ENCODE assay signal across 11 cellular contexts in the genomic region with DNA sequence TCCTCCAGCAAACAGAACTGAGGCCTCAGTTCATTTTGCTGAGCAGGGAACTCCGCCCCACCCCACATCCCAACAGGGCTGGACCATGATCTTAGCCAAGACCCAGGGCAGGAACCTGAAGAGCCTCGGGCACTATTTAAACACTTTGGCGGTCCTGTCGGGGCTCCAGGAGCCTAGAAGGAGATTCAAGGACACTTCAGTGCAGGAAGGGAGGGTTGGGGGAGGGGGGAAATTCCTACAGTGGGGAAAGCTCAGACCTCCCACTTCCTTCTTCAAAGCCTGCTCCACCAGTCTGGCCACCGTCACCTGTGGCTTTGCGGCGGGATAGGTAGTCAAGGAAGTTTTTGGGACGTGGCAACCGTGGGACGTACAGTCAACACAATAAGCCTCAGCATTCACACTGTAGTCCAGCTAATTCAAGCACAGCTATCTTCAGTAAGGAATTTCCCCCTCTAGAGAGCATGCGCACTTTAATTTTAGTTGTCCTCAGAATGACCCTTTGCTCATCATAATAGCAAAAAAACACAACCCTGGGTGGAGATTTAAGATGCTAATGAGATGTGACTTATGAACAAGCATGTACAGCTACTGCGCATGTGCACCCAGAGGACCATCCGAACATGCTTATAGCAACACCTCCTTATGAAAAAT. TPM values are rescaled to one million over a fixed set of nuclear protein-coding genes. Genes with fewer than 3 reads are reported as not detected.
DNase-seq lines count a peak whose midpoint lies in the region; ATAC-seq and TF ChIP-seq lines count a peak whose summit lies in the region.
"Had no signal": no experiment of that assay in that cellular context is flagged by ENCODE, and none has a peak within 500 bp of the region (broad histone marks: within the 10 kb centered on the region; RNA-seq: fewer than 3 reads in every experiment).

No MANE protein-coding gene starts in this region.

- peaks cover 34% of the 10 kb centered on the region for H3F3A ChIP-seq in PC-9 (ENCODE audit: insufficient read depth, low read depth)

- no peak overlapping the region for H3K27ac Mint-ChIP-seq in activated T-helper 17 cell treated with anti-CD3 and anti-CD28 coated beads, Interleukin-2, amount 50 U/mL, for 72 hours
- H3K27ac Mint-ChIP-seq: CD8-positive, alpha-beta T cell had no signal

- no peak overlapping the region for H3K23ac ChIP-seq in mesendoderm (ENCODE audit: low read length)

- peak overlapping the region; percentile 70 for H3K4me2 ChIP-seq in PC-9
- H3K4me2 ChIP-seq in mesendoderm (ENCODE audit: low read length), result no peak overlapping the region

- H2AK5ac ChIP-seq in mesendoderm (ENCODE audit: low read length), result no peak overlapping the region

- no peaks in the 10 kb centered on the region; the same call in 1 of the 2 replicates for H3K9me3 ChIP-seq in PC-9 (ENCODE audit: insufficient read depth, low read depth)
- H3K9me3 ChIP-seq in esophagus muscularis mucosa, result no peaks in the 10 kb centered on the region

- no peaks in the 10 kb centered on the region for H3K79me1 ChIP-seq in mesendoderm (ENCODE audit: low read length)

- no peak for TF ChIP-seq POLR2A in esophagus muscularis mucosa (IDR thresholded peaks at IDR 0.05; ENCODE audit: low read depth)

- WGBS in esophagus muscularis mucosa, result 72% methylated on average over 11 of the region's 13 CpGs
- no CpG with 5 or more reads among the region's 13 CpGs for WGBS in mesendoderm (ENCODE audit: extremely low coverage, insufficient coverage, low lambda C conversion rate)

- H3K4me3 Mint-ChIP-seq in activated T-helper 17 cell treated with anti-CD3 and anti-CD28 coated beads, Interleukin-2, amount 50 U/mL, for 72 hours, result no peak overlapping the region
- H3K4me3 Mint-ChIP-seq: CD8-positive, alpha-beta T cell; nephron progenitor cell had no signal

- H3K9me3 Mint-ChIP-seq in activated T-helper 17 cell treated with anti-CD3 and anti-CD28 coated beads, Interleukin-2, amount 50 U/mL, for 72 hours, result no peaks in the 10 kb centered on the region

- no peak overlapping the region for H3K9ac ChIP-seq in mesendoderm (ENCODE audit: low read length)

- no peak overlapping the region for H3K56ac ChIP-seq in mesendoderm (ENCODE audit: low read length)

- no peaks in the 10 kb centered on the region for H3K27me3 ChIP-seq in PC-9 (ENCODE audit: insufficient read depth, low read depth)
- H3K27me3 ChIP-seq in esophagus muscularis mucosa, result no peaks in the 10 kb centered on the region
- H3K27me3 ChIP-seq in mesendoderm (ENCODE audit: insufficient read depth, low read length, poor library complexity), result no peaks in the 10 kb centered on the region

- H3K36me3 Mint-ChIP-seq in activated T-helper 17 cell treated with anti-CD3 and anti-CD28 coated beads, Interleukin-2, amount 50 U/mL, for 72 hours (ENCODE audit: low read depth), result no peaks in the 10 kb centered on the region
- H3K36me3 Mint-ChIP-seq: CD8-positive, alpha-beta T cell had no signal

- no peak overlapping the region for H2BK5ac ChIP-seq in mesendoderm (ENCODE audit: low read length)

- DNase-seq in PC-9 (peak; percentile 93 to 95), esophagus muscularis mucosa (ENCODE audit: extremely low spot score) (peak; percentile 77), mesendoderm (peak; percentile 68), stromal cell of bone marrow (ENCODE audit: low read depth) (peak; percentile 31), NCI-H146 treated with DMSO at 0.1 percent for 48 hours (lab: John Stamatoyannopoulos, UW; ENCODE audit: unreplicated experiment) (no peak), KG1 (lab: John Stamatoyannopoulos, UW) (no peak)
- no peak for DNase-seq in stimulated activated CD8-positive, alpha-beta memory T cell treated with anti-CD3 and anti-CD28 coated beads, Interleukin-4, amount 100 ng/mL, for 48 hours
- DNase-seq: activated CD8-positive, alpha-beta memory T cell treated with anti-CD3 and anti-CD28 coated beads for 24 hours; CD8-positive, alpha-beta T cell; nephron progenitor cell had no signal

- no peaks in the 10 kb centered on the region for H3K9me2 ChIP-seq in PC-9 (ENCODE audit: insufficient read depth)

- H2AFZ ChIP-seq in PC-9, result no peak overlapping the region; the same call in 1 of the 2 replicates

- peaks cover 42% of the 10 kb centered on the region for H3K4me1 ChIP-seq in PC-9 (replicated peaks; ENCODE audit: insufficient read depth)
- peaks cover 21 to 32% (median 27%) of the 10 kb centered on the region in 4 donors for H3K4me1 ChIP-seq in esophagus muscularis mucosa
- no peaks in the 10 kb centered on the region for H3K4me1 ChIP-seq in mesendoderm (ENCODE audit: control insufficient read depth, low read depth, low read length)

- CTCF ChIA-PET in PC-9 (lab: Charles Lee), result interaction anchor here (0.5 to 1.0 kb wide), 3 partner anchors 11 to 315 kb away, joined by 4 to 14 read pairs (median 11); no protein-coding TSS in a partner anchor

- no peak overlapping the region for H3K18ac ChIP-seq in mesendoderm (ENCODE audit: low read length)

- H3K4me3 ChIP-seq in PC-9 (peak overlapping the region; percentile 5; the same call in 1 of the 2 replicates), esophagus muscularis mucosa (no peak overlapping the region), mesendoderm (ENCODE audit: low read length) (no peak overlapping the region)

- no peaks in the 10 kb centered on the region for H4K20me1 ChIP-seq in PC-9 (ENCODE audit: insufficient read depth)

- H3K79me2 ChIP-seq in PC-9 (ENCODE audit: low read depth) (no peaks in the 10 kb centered on the region), mesendoderm (ENCODE audit: control insufficient read depth, insufficient read depth, low read length) (no peaks in the 10 kb centered on the region)

- H4K8ac ChIP-seq in mesendoderm (ENCODE audit: low read depth, low read length), result no peak overlapping the region

- TF ChIP-seq CTCF in PC-9 (conservative IDR thresholded peaks at IDR 0.05) (no peak), esophagus muscularis mucosa (IDR thresholded peaks at IDR 0.05) (no peak)

- no peak overlapping the region for H2BK15ac ChIP-seq in mesendoderm (replicated peaks; ENCODE audit: low read depth)

- H3K36me3 ChIP-seq in PC-9 (ENCODE audit: low read depth), result no peaks in the 10 kb centered on the region
- no peaks in the 10 kb centered on the region for H3K36me3 ChIP-seq in esophagus muscularis mucosa
- H3K36me3 ChIP-seq in mesendoderm (ENCODE audit: control insufficient read depth, insufficient read depth, low read length), result no peaks in the 10 kb centered on the region

- intact Hi-C loops in PC-9 (cut with micrococcal nuclease; ENCODE audit: unreplicated experiment) (loop anchor here (1.0 to 5.0 kb wide), 6 partner anchors 116 to 297 kb away; partner anchors contain the start of genes CKS2 and SECISBP2), esophagus muscularis mucosa (cut with DNase I) (no loop called here)

- no peak overlapping the region for H4K5ac ChIP-seq in mesendoderm (ENCODE audit: low read length)

- peaks cover 4% of the 10 kb centered on the region for H3K27me3 Mint-ChIP-seq in activated T-helper 17 cell treated with anti-CD3 and anti-CD28 coated beads, Interleukin-2, amount 50 U/mL, for 72 hours

- POLR2A ChIA-PET in PC-9 (lab: Charles Lee; ENCODE audit: unreplicated experiment), result interaction anchor here (0.6 kb wide), 2 partner anchors 132 to 384 kb away, joined by 3 to 5 read pairs; no protein-coding TSS in a partner anchor

- no peak for TF ChIP-seq EP300 in esophagus muscularis mucosa (IDR thresholded peaks at IDR 0.05)

- ATAC-seq in activated T-helper 17 cell treated with anti-CD3 and anti-CD28 coated beads, Interleukin-2, amount 50 U/mL, for 72 hours (replicated peaks), result no peak
- ATAC-seq: CD8-positive, alpha-beta T cell had no signal

- no peak overlapping the region for H2BK120ac ChIP-seq in mesendoderm (ENCODE audit: low read depth, low read length)

- H3K4ac ChIP-seq in mesendoderm (ENCODE audit: low read depth, low read length), result no peak overlapping the region

- no peaks in the 10 kb centered on the region for H3K4me1 Mint-ChIP-seq in activated T-helper 17 cell treated with anti-CD3 and anti-CD28 coated beads, Interleukin-2, amount 50 U/mL, for 72 hours

- no TSS peak for BruUV-seq in PC-9 (replicated peaks; lab: Mats Ljungman, UMichigan)

- peak overlapping the region; percentile 70 for H3K27ac ChIP-seq in PC-9
- peak overlapping the region; percentile 41 to 63 (median 52) for H3K27ac ChIP-seq in esophagus muscularis mucosa (replicated peaks in 1 of 4)
- no peak overlapping the region for H3K27ac ChIP-seq in mesendoderm (ENCODE audit: low read depth, low read length)

RNA-seq across cellular contexts. Expression of gene S1PR3, which starts 30.9 kb away (rescaled TPM):
- 19.4 and 23.3 TPM in 2 replicates for total RNA-seq in PC-9 (2021)
- 100 to 1,000 TPM; 184 to 340 (median 223) TPM for total RNA-seq in esophagus muscularis mucosa
- 7.0 TPM for polyA plus RNA-seq in mesendoderm (2013, experiment 1 of 2)
- 7.0 TPM for polyA plus RNA-seq in mesendoderm (2013, experiment 2 of 2)
- not detected for total RNA-seq in activated T-helper 17 cell treated with anti-CD3 and anti-CD28 coated beads, Interleukin-2, amount 50 U/mL, for 72 hours

Comparison
In these comparisons a context has a peak if more than half of its experiments do, and no peak if none do; other contexts are left out.
1. DNase-seq: peak in PC-9 (2 of 2), esophagus muscularis mucosa (single experiment), mesendoderm (single experiment) and stromal cell of bone marrow (single experiment); none in NCI-H146 treated with DMSO at 0.1 percent for 48 hours (single experiment), stimulated activated CD8-positive, alpha-beta memory T cell treated with anti-CD3 and anti-CD28 coated beads, Interleukin-4, amount 100 ng/mL, for 48 hours (single experiment) and KG1 (single experiment).
2. RNA of gene S1PR3, which starts 30.9 kb away (total RNA-seq): 184 to 340 TPM in esophagus muscularis mucosa and 19.4 to 23.3 TPM in PC-9; not detected in activated T-helper 17 cell treated with anti-CD3 and anti-CD28 coated beads, Interleukin-2, amount 50 U/mL, for 72 hours; every median in the first group is over 10 times any median in the second.